Comparison of ENCODE assay signal across 8 cellular contexts in genomic region chrX:7926501-7926900, GRCh38. TPM values are rescaled to one million over a fixed set of nuclear protein-coding genes. Genes with fewer than 3 reads are reported as not detected.
DNase-seq lines count a peak whose midpoint lies in the region; ATAC-seq and TF ChIP-seq lines count a peak whose summit lies in the region.

No MANE protein-coding gene starts in this region.

- H2AFZ ChIP-seq in mammary epithelial cell (ENCODE audit: low read depth, low read length), result peak overlapping the region; percentile 98

- no peak overlapping the region for H4K5ac ChIP-seq in mesendoderm (ENCODE audit: low read length)

- peaks cover 7% of the 10 kb centered on the region for H3K79me2 ChIP-seq in mammary epithelial cell (ENCODE audit: insufficient read depth, low read length)
- H3K79me2 ChIP-seq in mesendoderm (ENCODE audit: control insufficient read depth, insufficient read depth, low read length), result no peaks in the 10 kb centered on the region

- H3K4me1 ChIP-seq in left ventricle myocardium inferior, result peaks cover 12% of the 10 kb centered on the region
- peaks cover 13% of the 10 kb centered on the region for H3K4me1 ChIP-seq in mammary epithelial cell (ENCODE audit: insufficient read depth, low read length)
- H3K4me1 ChIP-seq in mesendoderm (ENCODE audit: control insufficient read depth, low read depth, low read length), result no peaks in the 10 kb centered on the region
- H3K4me1 ChIP-seq in urinary bladder (ENCODE audit: insufficient read depth), result no peaks in the 10 kb centered on the region

- H3K18ac ChIP-seq in mesendoderm (ENCODE audit: low read length), result peak overlapping the region; percentile 8

- H3K36me3 ChIP-seq in left ventricle myocardium inferior (no peaks in the 10 kb centered on the region), mammary epithelial cell (ENCODE audit: insufficient read depth, low read length) (no peaks in the 10 kb centered on the region), mesendoderm (ENCODE audit: control insufficient read depth, insufficient read depth, low read length) (no peaks in the 10 kb centered on the region), urinary bladder (ENCODE audit: insufficient read depth) (no peaks in the 10 kb centered on the region)

- BruUV-seq in mammary epithelial cell (replicated peaks; lab: Mats Ljungman, UMichigan), result no TSS peak

- CTCF ChIA-PET in mammary epithelial cell (lab: Charles Lee; ENCODE audit: low non-redundant PET), result interaction anchor here (0.7 kb wide), 1 partner anchor 540 kb away, joined by 3 read pairs; no protein-coding TSS in a partner anchor

- no peaks in the 10 kb centered on the region for H3K27me3 ChIP-seq in left ventricle myocardium inferior (ENCODE audit: low read depth)
- no peaks in the 10 kb centered on the region for H3K27me3 ChIP-seq in mammary epithelial cell (ENCODE audit: insufficient read depth, low read length)
- H3K27me3 ChIP-seq in mesendoderm (ENCODE audit: insufficient read depth, low read length, poor library complexity), result no peaks in the 10 kb centered on the region

- H2BK5ac ChIP-seq in mesendoderm (ENCODE audit: low read length), result no peak overlapping the region

- TF ChIP-seq CTCF in left ventricle myocardium inferior (IDR thresholded peaks at IDR 0.05; ENCODE audit: borderline replicate concordance) (no peak), mammary epithelial cell (conservative IDR thresholded peaks at IDR 0.05 in 1 of 2, IDR thresholded peaks at IDR 0.05 in 1 of 2; ENCODE audit: extremely low read depth in 1 of 2, insufficient read depth in 1 of 2, low read depth in 1 of 2, low read length in 2 of 2) (no peak)

- dilution Hi-C loops in mammary epithelial cell (cut with HindIII; ENCODE audit: low sequenced_read_pairs), result no loop called here

- intact Hi-C loops in left ventricle myocardium inferior (cut with micrococcal nuclease) (no loop called here), cardiac septum (cut with DNase I) (loop anchor here (5.0 kb wide), 1 partner anchor 779 kb away; the partner anchor contains the start of genes PUDP and STS), mammary epithelial cell (cut with micrococcal nuclease) (loop anchor here (5.0 to 10.0 kb wide), 4 partner anchors 212 to 852 kb away; no protein-coding TSS in a partner anchor)

- DNase-seq in left ventricle myocardium inferior, result no peak
- DNase-seq in cardiac septum (ENCODE audit: low spot score), result no peak
- DNase-seq in mammary epithelial cell, result peak; percentile 9
- no peak for DNase-seq in mesendoderm
- no peak for DNase-seq in NCI-H1417 treated with DMSO at 0.1 percent for 48 hours (lab: John Stamatoyannopoulos, UW)
- no peak for DNase-seq in DMS153 (lab: John Stamatoyannopoulos, UW)

- H4K8ac ChIP-seq in mesendoderm (ENCODE audit: low read depth, low read length), result peak overlapping the region; percentile 57

- H3K4me3 ChIP-seq in left ventricle myocardium inferior (peak overlapping the region; percentile 73), mammary epithelial cell (replicated peaks in 1 of 3; ENCODE audit: insufficient read depth in 1 of 3, low read depth in 2 of 3, low read length in 3 of 3) (peak overlapping the region; percentile 79 to 87 (median 82)), mesendoderm (ENCODE audit: low read length) (peak overlapping the region; percentile 39), urinary bladder (ENCODE audit: low read depth, low read length) (peak overlapping the region; percentile 54)

- H3K4ac ChIP-seq in mesendoderm (ENCODE audit: low read depth, low read length), result no peak overlapping the region

- H4K20me1 ChIP-seq in mammary epithelial cell (ENCODE audit: insufficient read depth, low read length), result no peaks in the 10 kb centered on the region

- H3K27ac ChIP-seq in left ventricle myocardium inferior (replicated peaks), result peak overlapping the region; percentile 88
- peak overlapping the region; percentile 89 for H3K27ac ChIP-seq in mammary epithelial cell (ENCODE audit: insufficient read depth, low read depth, low read length)
- H3K27ac ChIP-seq in mesendoderm (ENCODE audit: low read depth, low read length), result no peak overlapping the region
- no peak overlapping the region for H3K27ac ChIP-seq in urinary bladder (ENCODE audit: low read depth)

- ATAC-seq in HG02588 (IDR thresholded peaks at IDR 0.05; ENCODE audit: unreplicated experiment), result no peak

- no peak overlapping the region for H2AK5ac ChIP-seq in mesendoderm (ENCODE audit: low read length)

- peak overlapping the region; percentile 66 for H3K23ac ChIP-seq in mesendoderm (ENCODE audit: low read length)

- H2BK15ac ChIP-seq in mesendoderm (replicated peaks; ENCODE audit: low read depth), result no peak overlapping the region

- WGBS in mammary epithelial cell (ENCODE audit: low coverage, missing lambda C conversion rate), result 59% methylated on average over 5 of the region's 5 CpGs
- no CpG with 5 or more reads among the region's 5 CpGs for WGBS in mesendoderm (ENCODE audit: extremely low coverage, insufficient coverage, low lambda C conversion rate)
- 94% methylated on average over 5 of the region's 5 CpGs for WGBS in urinary bladder

- no peak overlapping the region for H2BK120ac ChIP-seq in mesendoderm (ENCODE audit: low read depth, low read length)

- H3K56ac ChIP-seq in mesendoderm (ENCODE audit: low read length), result peak overlapping the region; percentile 86

- H3K9me3 ChIP-seq in left ventricle myocardium inferior (replicated peaks) (no peaks in the 10 kb centered on the region), mammary epithelial cell (replicated peaks; ENCODE audit: insufficient read depth, low read length) (no peaks in the 10 kb centered on the region)

- in situ Hi-C loops in mammary epithelial cell (cut with MboI; ENCODE audit: low sequenced_read_pairs in 2 of 2), result no loop called here

- peak overlapping the region; percentile 64 for H3K9ac ChIP-seq in mammary epithelial cell (ENCODE audit: insufficient read depth, low read length)
- peak overlapping the region; percentile 82 for H3K9ac ChIP-seq in mesendoderm (ENCODE audit: low read length)

- peak overlapping the region; percentile 87 for H3K4me2 ChIP-seq in mammary epithelial cell (ENCODE audit: insufficient read depth, low read depth, low read length)
- H3K4me2 ChIP-seq in mesendoderm (ENCODE audit: low read length), result peak overlapping the region; percentile 29

- H3K79me1 ChIP-seq in mesendoderm (ENCODE audit: low read length), result no peaks in the 10 kb centered on the region

RNA-seq across cellular contexts. Expression of gene PNPLA4, which starts 0.7 kb away (rescaled TPM):
- 34.5 TPM for total RNA-seq in left ventricle myocardium inferior
- 43.8 TPM for total RNA-seq in cardiac septum
- 10 to 100 TPM; 30.1 to 40.2 TPM for total RNA-seq in mammary epithelial cell
- 28.7 TPM for polyA plus RNA-seq in mammary epithelial cell
- 7.0 TPM for polyA minus RNA-seq in mammary epithelial cell
- 19.0 TPM for polyA plus RNA-seq in mesendoderm (2013, experiment 1 of 2)
- 19.3 TPM for polyA plus RNA-seq in mesendoderm (2013, experiment 2 of 2)
- 21.6 TPM for total RNA-seq in urinary bladder
- 11.0 TPM for polyA plus RNA-seq in urinary bladder

Comparison
In these comparisons a context has a peak if more than half of its experiments do, and no peak if none do; other contexts are left out.
1. H3K27ac ChIP-seq: peak in left ventricle myocardium inferior (single experiment) and mammary epithelial cell (single experiment); none in mesendoderm (single experiment) and urinary bladder (single experiment).
2. Peak in every context shown above with its lines, with median percentiles within 50 percentile points of each other: H3K4me3 ChIP-seq.